ENCODE assay signal across 34 cellular contexts in genomic region chr1:230701895-230702768, GRCh38. TPM values are rescaled to one million over a fixed set of nuclear protein-coding genes. Genes with fewer than 3 reads are reported as not detected.
"Had no signal": no experiment of that assay in that cellular context is flagged by ENCODE, and none has a peak within 500 bp of the region (broad histone marks: within the 10 kb centered on the region; RNA-seq: fewer than 3 reads in every experiment).

No MANE protein-coding gene starts in this region.

- H3K4me3 Mint-ChIP-seq: activated CD4-positive, alpha-beta memory T cell treated with anti-CD3 and anti-CD28 coated beads, Interleukin-2, amount 10 ng/mL, durations not matched to agents 7 days and 5 days; activated CD4-positive, alpha-beta T cell treated with anti-CD3 and anti-CD28 coated beads, Interleukin-2, amount 10 ng/mL, durations not matched to agents 7 days and 5 days; activated T-cell treated with anti-CD3 and anti-CD28 coated beads, Interleukin-2, amount 50 U/mL, for 4 hours; activated T-helper 17 cell treated with anti-CD3 and anti-CD28 coated beads, Interleukin-2, amount 50 U/mL, for 72 hours; dendritic cell treated with granulocyte-macrophage colony-stimulating factor and Interleukin-4, amounts not matched to agents 40 ng/mL and 50 ng/mL, for 4 days; endodermal cell; naive thymus-derived CD8-positive, alpha-beta T cell; stimulated activated memory B cell treated with anti-CD40 and anti-IgM and Interleukin-4, amounts not matched to agents 10 μg/mL and 1 μg/mL and 100 μg/mL, for 72 hours; stimulated activated naive CD8-positive, alpha-beta T cell treated with anti-CD3 and anti-CD28 coated beads, Interleukin-15, amount 100 ng/mL, for 72 hours; T-helper 17 cell had no signal

- H3K9me3 Mint-ChIP-seq: activated CD4-positive, alpha-beta memory T cell treated with anti-CD3 and anti-CD28 coated beads, Interleukin-2, amount 10 ng/mL, durations not matched to agents 7 days and 5 days; activated CD4-positive, alpha-beta T cell treated with anti-CD3 and anti-CD28 coated beads, Interleukin-2, amount 10 ng/mL, durations not matched to agents 7 days and 5 days; activated T-cell treated with anti-CD3 and anti-CD28 coated beads, Interleukin-2, amount 50 U/mL, for 4 hours; activated T-helper 17 cell treated with anti-CD3 and anti-CD28 coated beads, Interleukin-2, amount 50 U/mL, for 72 hours; dendritic cell treated with granulocyte-macrophage colony-stimulating factor and Interleukin-4, amounts not matched to agents 40 ng/mL and 50 ng/mL, for 4 days; endodermal cell; naive thymus-derived CD8-positive, alpha-beta T cell; stimulated activated naive CD8-positive, alpha-beta T cell treated with anti-CD3 and anti-CD28 coated beads, Interleukin-15, amount 100 ng/mL, for 72 hours had no signal

- H3K36me3 ChIP-seq: lower lobe of right lung, neutrophil, sigmoid colon, thyroid gland, upper lobe of left lung had no signal

- H3K27ac ChIP-seq: foreskin keratinocyte, heart right ventricle, lower lobe of right lung, neutrophil, sigmoid colon, thyroid gland, upper lobe of left lung had no signal

- DNase-seq: activated CD4-positive, alpha-beta memory T cell treated with anti-CD3 and anti-CD28 coated beads, Interleukin-2, amount 10 ng/mL, durations not matched to agents 7 days and 5 days; activated CD4-positive, alpha-beta T cell treated with anti-CD3 and anti-CD28 coated beads, Interleukin-2, amount 10 ng/mL, durations not matched to agents 7 days and 5 days; activated CD4-positive, CD25-positive, alpha-beta regulatory T cell treated with anti-CD3 and anti-CD28 coated beads, Interleukin-2, amount 50 U/mL, for 72 hours; activated CD8-positive, alpha-beta memory T cell treated with anti-CD3 and anti-CD28 coated beads, Interleukin-2, amount 50 U/mL, for 48 hours; activated gamma-delta T cell treated with Interleukin-2 at 50 U/mL for 16 hours; activated naive CD4-positive, alpha-beta T cell treated with anti-CD3 and anti-CD28 coated beads, Interleukin-2, amount 50 U/mL, for 16 hours; activated T-cell treated with anti-CD3 and anti-CD28 coated beads, Interleukin-2, amount 50 U/mL, for 4 hours; amniotic stem cell; central memory CD4-positive, alpha-beta T cell; endodermal cell; foreskin keratinocyte; heart right ventricle; kidney glomerular epithelial cell; lower lobe of right lung; mesenchymal stem cell; naive thymus-derived CD8-positive, alpha-beta T cell; sigmoid colon; stimulated activated CD4-positive, alpha-beta T cell treated with anti-CD3 and anti-CD28 coated beads, Interleukin-1b, Interleukin-23, amount 100 ng/mL, for 48 hours; stimulated activated CD4-positive, alpha-beta T cell treated with anti-CD3 and anti-CD28 coated beads, Interleukin-4, amount 100 ng/mL, for 4 hours; stimulated activated CD8-positive, alpha-beta memory T cell treated with anti-CD3 and anti-CD28 coated beads, Interleukin-4, amount 100 ng/mL, for 48 hours; stimulated activated naive CD8-positive, alpha-beta T cell treated with anti-CD3 and anti-CD28 coated beads, Interleukin-15, amount 100 ng/mL, for 72 hours; T-helper 17 cell; T1000; thyroid gland; upper lobe of left lung had no signal

- H3K36me3 Mint-ChIP-seq: naive thymus-derived CD8-positive, alpha-beta T cell; stimulated activated memory B cell treated with anti-CD40 and anti-IgM and Interleukin-4, amounts not matched to agents 10 μg/mL and 1 μg/mL and 100 μg/mL, for 72 hours had no signal

- H3K4me3 ChIP-seq: heart right ventricle, lower lobe of right lung, sigmoid colon, smooth muscle cell, thyroid gland, upper lobe of left lung had no signal

- H3K4me1 ChIP-seq: foreskin keratinocyte, lower lobe of right lung, sigmoid colon, thyroid gland, upper lobe of left lung had no signal

- H3K27me3 ChIP-seq: heart right ventricle, sigmoid colon, thyroid gland, upper lobe of left lung had no signal

- ATAC-seq: activated T-cell treated with anti-CD3 and anti-CD28 coated beads, Interleukin-2, amount 50 U/mL, for 4 hours; activated T-helper 17 cell treated with anti-CD3 and anti-CD28 coated beads, Interleukin-2, amount 50 U/mL, for 72 hours; foreskin keratinocyte; heart right ventricle; naive thymus-derived CD8-positive, alpha-beta T cell; stimulated activated memory B cell treated with anti-CD40 and anti-IgM and Interleukin-4, amounts not matched to agents 10 μg/mL and 1 μg/mL and 100 μg/mL, for 72 hours; stimulated activated naive CD8-positive, alpha-beta T cell treated with anti-CD3 and anti-CD28 coated beads, Interleukin-15, amount 100 ng/mL, for 72 hours; T-helper 17 cell had no signal

- H3K9me3 ChIP-seq: heart right ventricle, lower lobe of right lung, neutrophil, sigmoid colon, thyroid gland, upper lobe of left lung had no signal

- H3K4me2 ChIP-seq: smooth muscle cell had no signal

- H3K27me3 Mint-ChIP-seq: activated T-helper 17 cell treated with anti-CD3 and anti-CD28 coated beads, Interleukin-2, amount 50 U/mL, for 72 hours; dendritic cell treated with granulocyte-macrophage colony-stimulating factor and Interleukin-4, amounts not matched to agents 40 ng/mL and 50 ng/mL, for 4 days; progenitor cell of endocrine pancreas; stimulated activated memory B cell treated with anti-CD40 and anti-IgM and Interleukin-4, amounts not matched to agents 10 μg/mL and 1 μg/mL and 100 μg/mL, for 72 hours had no signal

- H3K4me1 Mint-ChIP-seq: activated CD4-positive, alpha-beta memory T cell treated with anti-CD3 and anti-CD28 coated beads, Interleukin-2, amount 10 ng/mL, durations not matched to agents 7 days and 5 days; activated CD4-positive, alpha-beta T cell treated with anti-CD3 and anti-CD28 coated beads, Interleukin-2, amount 10 ng/mL, durations not matched to agents 7 days and 5 days; activated T-helper 17 cell treated with anti-CD3 and anti-CD28 coated beads, Interleukin-2, amount 50 U/mL, for 72 hours; naive thymus-derived CD8-positive, alpha-beta T cell; stimulated activated memory B cell treated with anti-CD40 and anti-IgM and Interleukin-4, amounts not matched to agents 10 μg/mL and 1 μg/mL and 100 μg/mL, for 72 hours; stimulated activated naive CD8-positive, alpha-beta T cell treated with anti-CD3 and anti-CD28 coated beads, Interleukin-15, amount 100 ng/mL, for 72 hours had no signal

- H3K27ac Mint-ChIP-seq: activated CD4-positive, alpha-beta memory T cell treated with anti-CD3 and anti-CD28 coated beads, Interleukin-2, amount 10 ng/mL, durations not matched to agents 7 days and 5 days; activated CD4-positive, alpha-beta T cell treated with anti-CD3 and anti-CD28 coated beads, Interleukin-2, amount 10 ng/mL, durations not matched to agents 7 days and 5 days; activated T-helper 17 cell treated with anti-CD3 and anti-CD28 coated beads, Interleukin-2, amount 50 U/mL, for 72 hours; dendritic cell treated with granulocyte-macrophage colony-stimulating factor and Interleukin-4, amounts not matched to agents 40 ng/mL and 50 ng/mL, for 4 days; endodermal cell; naive thymus-derived CD8-positive, alpha-beta T cell; stimulated activated memory B cell treated with anti-CD40 and anti-IgM and Interleukin-4, amounts not matched to agents 10 μg/mL and 1 μg/mL and 100 μg/mL, for 72 hours; stimulated activated naive CD8-positive, alpha-beta T cell treated with anti-CD3 and anti-CD28 coated beads, Interleukin-15, amount 100 ng/mL, for 72 hours; T-helper 17 cell had no signal

RNA-seq across cellular contexts. Expression of gene AGT, which starts 11.8 kb away (rescaled TPM):
- total RNA-seq: activated CD4-positive, alpha-beta memory T cell treated with anti-CD3 and anti-CD28 coated beads, Interleukin-2, amount 10 ng/mL, durations not matched to agents 7 days and 5 days; activated CD4-positive, alpha-beta T cell treated with anti-CD3 and anti-CD28 coated beads, Interleukin-2, amount 10 ng/mL, durations not matched to agents 7 days and 5 days; activated T-helper 17 cell treated with anti-CD3 and anti-CD28 coated beads, Interleukin-2, amount 50 U/mL, for 72 hours; endodermal cell; foreskin keratinocyte; naive thymus-derived CD8-positive, alpha-beta T cell; T-helper 17 cell had no signal
- polyA plus RNA-seq: foreskin keratinocyte; naive thymus-derived CD8-positive, alpha-beta T cell had no signal

RNA-seq across cellular contexts. Expression of gene CAPN9, which starts 45.1 kb away (rescaled TPM):
- total RNA-seq: activated CD4-positive, alpha-beta memory T cell treated with anti-CD3 and anti-CD28 coated beads, Interleukin-2, amount 10 ng/mL, durations not matched to agents 7 days and 5 days; activated CD4-positive, alpha-beta T cell treated with anti-CD3 and anti-CD28 coated beads, Interleukin-2, amount 10 ng/mL, durations not matched to agents 7 days and 5 days; activated T-cell treated with anti-CD3 and anti-CD28 coated beads, Interleukin-2, amount 50 U/mL, for 4 hours; activated T-helper 17 cell treated with anti-CD3 and anti-CD28 coated beads, Interleukin-2, amount 50 U/mL, for 72 hours; esophagus mucosa; foreskin keratinocyte; left lobe of liver; naive thymus-derived CD8-positive, alpha-beta T cell; osteocyte; smooth muscle cell; T-helper 17 cell; thyroid gland had no signal
- polyA plus RNA-seq: foreskin keratinocyte; heart right ventricle; naive thymus-derived CD8-positive, alpha-beta T cell; smooth muscle cell had no signal
